In the genomic region with DNA sequence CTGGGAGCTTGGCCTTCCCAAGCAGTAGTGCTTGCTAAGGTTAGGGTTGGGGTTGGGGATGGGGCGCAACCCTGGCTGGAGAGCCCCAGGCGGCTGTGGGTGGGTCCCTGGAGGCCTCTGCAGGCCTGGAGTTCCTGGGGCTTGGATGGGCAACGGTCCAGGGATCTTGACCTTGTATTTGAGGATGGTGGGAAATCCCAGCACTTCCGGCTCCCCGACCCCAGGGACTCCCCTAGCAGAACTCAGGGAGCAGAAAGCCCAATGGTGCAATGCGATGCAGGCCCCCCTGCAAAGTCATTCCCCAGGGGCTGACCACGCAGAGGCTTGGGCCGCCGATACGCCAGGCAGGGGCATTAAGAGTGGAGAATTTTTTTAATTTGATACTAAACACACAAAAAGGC, we compare ENCODE assay signal across 1 cellular context.
TF ChIP-seq lines count a peak whose summit lies in the region.

No MANE protein-coding gene starts in this region.

TF ChIP-seq in SK-N-SH, 30 proteins besides CTCF, POLR2A, EP300 and RAD21 (continued from another document):
- TF ChIP-seq, protein P1, sequence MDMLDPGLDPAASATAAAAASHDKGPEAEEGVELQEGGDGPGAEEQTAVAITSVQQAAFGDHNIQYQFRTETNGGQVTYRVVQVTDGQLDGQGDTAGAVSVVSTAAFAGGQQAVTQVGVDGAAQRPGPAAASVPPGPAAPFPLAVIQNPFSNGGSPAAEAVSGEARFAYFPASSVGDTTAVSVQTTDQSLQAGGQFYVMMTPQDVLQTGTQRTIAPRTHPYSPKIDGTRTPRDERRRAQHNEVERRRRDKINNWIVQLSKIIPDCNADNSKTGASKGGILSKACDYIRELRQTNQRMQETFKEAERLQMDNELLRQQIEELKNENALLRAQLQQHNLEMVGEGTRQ (IDR thresholded peaks at IDR 0.05; ENCODE audit: borderline replicate concordance, low read depth, low read length) = no peak
- TF ChIP-seq NFIC (IDR thresholded peaks at IDR 0.05; ENCODE audit: borderline replicate concordance) (no peak; the same call in 1 of the 2 replicates), YY1 (IDR thresholded peaks at IDR 0.05; ENCODE audit: low read depth) (no peak), FOXJ3 (CRISPR knock-in tag; IDR thresholded peaks at IDR 0.05) (no peak), RXRA (IDR thresholded peaks at IDR 0.05; ENCODE audit: borderline replicate concordance, low read depth) (no peak), ELF1 (IDR thresholded peaks at IDR 0.05) (no peak), RCOR1 (IDR thresholded peaks at IDR 0.05; ENCODE audit: low read length) (no peak), PBX3 (IDR thresholded peaks at IDR 0.05) (no peak)
